8 cellular contexts compared by ENCODE assay signal in the genomic region with DNA sequence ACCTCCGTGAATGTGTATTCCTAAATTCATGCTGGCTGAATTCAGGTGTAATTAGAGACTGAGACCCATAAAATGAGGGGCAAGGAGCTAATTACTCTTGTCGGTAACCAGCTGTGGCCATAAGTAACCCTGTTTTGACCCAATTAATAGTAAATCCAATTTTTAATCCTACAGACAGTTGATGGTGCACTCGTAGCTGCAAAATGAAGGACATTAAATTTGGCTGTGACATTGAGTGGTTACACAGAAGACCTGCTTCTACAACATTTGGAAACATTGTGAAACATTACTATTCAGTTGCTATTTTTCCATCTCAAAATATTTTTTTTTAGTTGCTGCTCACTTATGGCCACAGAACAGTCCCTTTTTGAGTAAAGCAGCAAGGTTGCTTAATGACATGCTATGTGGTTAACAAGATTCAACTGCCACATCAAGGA. TPM values are rescaled to one million over a fixed set of nuclear protein-coding genes. Genes with fewer than 3 reads are reported as not detected.
DNase-seq lines count a peak whose midpoint lies in the region; ATAC-seq, FAIRE-seq and TF ChIP-seq lines count a peak whose summit lies in the region.

No MANE protein-coding gene starts in this region.

- ATAC-seq in T-helper 17 cell (no peak), left lung (no peak), upper lobe of right lung (no peak)

- H3K4me1 ChIP-seq in left lung = peaks cover 41 to 97% of the 10 kb centered on the region in 2 donors
- peaks cover 93% of the 10 kb centered on the region for H3K4me1 ChIP-seq in upper lobe of right lung

- no peak for DNase-seq in activated naive CD4-positive, alpha-beta T cell treated with anti-CD3 and anti-CD28 coated beads, Interleukin-2, amount 10 ng/mL, durations not matched to agents 7 days and 5 days
- DNase-seq in activated naive CD4-positive, alpha-beta T cell treated with anti-CD3 and anti-CD28 coated beads, Interleukin-2, amount 50 U/mL, for 16 hours = no peak
- no peak for DNase-seq in T-helper 17 cell
- no peak for DNase-seq in left lung
- no peak for DNase-seq in upper lobe of right lung
- DNase-seq in endothelial cell (ENCODE audit: low spot score) = no peak
- no peak for DNase-seq in D721Med (ENCODE audit: insufficient read length, low spot score)
- DNase-seq in WERI-Rb-1 = no peak

- no peak for FAIRE-seq in D721Med (lab: Jason Lieb, UNC)

- no peaks in the 10 kb centered on the region for H3K9me3 Mint-ChIP-seq in activated naive CD4-positive, alpha-beta T cell treated with anti-CD3 and anti-CD28 coated beads, Interleukin-2, amount 10 ng/mL, durations not matched to agents 7 days and 5 days
- no peaks in the 10 kb centered on the region for H3K9me3 Mint-ChIP-seq in endothelial cell (ENCODE audit: unreplicated experiment)

- H3K4me3 Mint-ChIP-seq in activated naive CD4-positive, alpha-beta T cell treated with anti-CD3 and anti-CD28 coated beads, Interleukin-2, amount 10 ng/mL, durations not matched to agents 7 days and 5 days = no peak overlapping the region
- H3K4me3 Mint-ChIP-seq in T-helper 17 cell = peak overlapping the region; percentile 47
- no peak overlapping the region for H3K4me3 Mint-ChIP-seq in endothelial cell (ENCODE audit: unreplicated experiment)

- H3K27ac Mint-ChIP-seq in activated naive CD4-positive, alpha-beta T cell treated with anti-CD3 and anti-CD28 coated beads, Interleukin-2, amount 10 ng/mL, durations not matched to agents 7 days and 5 days = peak overlapping the region; percentile 56
- H3K27ac Mint-ChIP-seq in T-helper 17 cell = peak overlapping the region; percentile 96
- no peak overlapping the region for H3K27ac Mint-ChIP-seq in endothelial cell (ENCODE audit: unreplicated experiment)

- H3K36me3 Mint-ChIP-seq in activated naive CD4-positive, alpha-beta T cell treated with anti-CD3 and anti-CD28 coated beads, Interleukin-2, amount 10 ng/mL, durations not matched to agents 7 days and 5 days = peaks cover 51% of the 10 kb centered on the region
- H3K36me3 Mint-ChIP-seq in T-helper 17 cell (ENCODE audit: low read depth) (peaks cover 7% of the 10 kb centered on the region), endothelial cell (ENCODE audit: low read depth, unreplicated experiment) (peaks cover 11% of the 10 kb centered on the region)

- CTCF ChIA-PET in activated naive CD4-positive, alpha-beta T cell treated with anti-CD3 and anti-CD28 coated beads, Interleukin-2, amount 10 ng/mL, durations not matched to agents 7 days and 5 days (lab: Charles Lee) = interaction anchor here (3.3 kb wide), 1 partner anchor 118 kb away, joined by 13 read pairs; no protein-coding TSS in a partner anchor

- no peaks in the 10 kb centered on the region for H3K9me3 ChIP-seq in T-helper 17 cell (ENCODE audit: control insufficient read depth, low read length, poor library complexity, severe bottlenecking)
- no peaks in the 10 kb centered on the region for H3K9me3 ChIP-seq in left lung
- no peaks in the 10 kb centered on the region for H3K9me3 ChIP-seq in upper lobe of right lung
- H3K9me3 ChIP-seq in WERI-Rb-1 (ENCODE audit: severe bottlenecking) = no peaks in the 10 kb centered on the region

- H3K4me3 ChIP-seq in left lung (no peak overlapping the region), upper lobe of right lung (peak overlapping the region; percentile 21), WERI-Rb-1 (ENCODE audit: low read depth, low read length) (no peak overlapping the region)

- H3K4me1 Mint-ChIP-seq in activated naive CD4-positive, alpha-beta T cell treated with anti-CD3 and anti-CD28 coated beads, Interleukin-2, amount 10 ng/mL, durations not matched to agents 7 days and 5 days = peaks cover 77% of the 10 kb centered on the region
- H3K4me1 Mint-ChIP-seq in T-helper 17 cell = peaks cover 53% of the 10 kb centered on the region
- peaks cover 5% of the 10 kb centered on the region for H3K4me1 Mint-ChIP-seq in endothelial cell (ENCODE audit: unreplicated experiment)

- intact Hi-C loops in left lung (cut with DNase I) (no loop called here), upper lobe of right lung (cut with DNase I) (no loop called here)

- no peak for TF ChIP-seq CTCF in left lung (IDR thresholded peaks at IDR 0.05)
- TF ChIP-seq CTCF in upper lobe of right lung (IDR thresholded peaks at IDR 0.05) = no peak
- TF ChIP-seq CTCF in endothelial cell (IDR thresholded peaks at IDR 0.05; ENCODE audit: unreplicated experiment) = no peak
- TF ChIP-seq CTCF in D721Med (IDR thresholded peaks at IDR 0.05; ENCODE audit: insufficient read depth, missing control alignments) = no peak
- no peak for TF ChIP-seq CTCF in WERI-Rb-1 (IDR thresholded peaks at IDR 0.05; ENCODE audit: low read depth, low read length)

- H3K36me3 ChIP-seq in left lung (peaks cover 0 to 15% of the 10 kb centered on the region in 2 donors), upper lobe of right lung (peaks cover 22% of the 10 kb centered on the region), WERI-Rb-1 (no peaks in the 10 kb centered on the region)

- no peaks in the 10 kb centered on the region for H3K27me3 ChIP-seq in left lung
- H3K27me3 ChIP-seq in upper lobe of right lung = no peaks in the 10 kb centered on the region
- no peaks in the 10 kb centered on the region for H3K27me3 ChIP-seq in WERI-Rb-1 (ENCODE audit: insufficient read depth, low read depth, severe bottlenecking)

- H3K27ac ChIP-seq in left lung = peak overlapping the region; percentile 11 to 71
- H3K27ac ChIP-seq in upper lobe of right lung = peak overlapping the region; percentile 73
- H3K27ac ChIP-seq in WERI-Rb-1 = no peak overlapping the region

- H3K27me3 Mint-ChIP-seq in activated naive CD4-positive, alpha-beta T cell treated with anti-CD3 and anti-CD28 coated beads, Interleukin-2, amount 10 ng/mL, durations not matched to agents 7 days and 5 days = no peaks in the 10 kb centered on the region
- no peaks in the 10 kb centered on the region for H3K27me3 Mint-ChIP-seq in T-helper 17 cell
- H3K27me3 Mint-ChIP-seq in endothelial cell (ENCODE audit: unreplicated experiment) = peaks cover 1% of the 10 kb centered on the region

RNA-seq across cellular contexts. Expression of gene MBNL1, which starts 33.0 kb away (rescaled TPM):
- total RNA-seq in T-helper 17 cell (100 to 1,000 TPM; 641 to 725 TPM), left lung (100 to 1,000 TPM; 226 to 246 TPM), upper lobe of right lung (229 TPM), endothelial cell (ENCODE audit: unreplicated experiment) (54.1 TPM)
